ENCODE assay signal across 8 cellular contexts in genomic region chr7:108526768-108527017, GRCh38. TPM values are rescaled to one million over a fixed set of nuclear protein-coding genes. Genes with fewer than 3 reads are reported as not detected.
DNase-seq lines count a peak whose midpoint lies in the region; TF ChIP-seq lines count a peak whose summit lies in the region.

No MANE protein-coding gene starts in this region.

- H3K27me3 ChIP-seq in DOHH2 (ENCODE audit: control insufficient read depth, low read length) = no peaks in the 10 kb centered on the region
- H3K27me3 ChIP-seq in esophagus squamous epithelium = no peaks in the 10 kb centered on the region
- no peaks in the 10 kb centered on the region for H3K27me3 ChIP-seq in prostate gland (replicated peaks; ENCODE audit: insufficient read depth)

- H3K4me1 ChIP-seq in DOHH2 (ENCODE audit: control insufficient read depth, low read length) (peaks cover 37% of the 10 kb centered on the region), esophagus squamous epithelium (peaks cover 0 to 52% (median 17%) of the 10 kb centered on the region in 3 donors), prostate gland (replicated peaks) (no peaks in the 10 kb centered on the region)

- TF ChIP-seq POLR2A in esophagus squamous epithelium (IDR thresholded peaks at IDR 0.05) = no peak
- no peak for TF ChIP-seq POLR2A in prostate gland (IDR thresholded peaks at IDR 0.05)

- TF ChIP-seq CTCF in DOHH2 (IDR thresholded peaks at IDR 0.05; ENCODE audit: low read depth, low read length, poor library complexity, severe bottlenecking) (no peak), esophagus squamous epithelium (IDR thresholded peaks at IDR 0.05) (no peak), prostate gland (IDR thresholded peaks at IDR 0.05) (no peak)

- H3K27ac ChIP-seq in DOHH2 (ENCODE audit: low read depth, low read length) = peak overlapping the region; percentile 71
- peak overlapping the region; percentile 94 for H3K27ac ChIP-seq in SK-N-MC
- H3K27ac ChIP-seq in esophagus squamous epithelium = peak overlapping the region; percentile 95 to 99 (median 98)
- H3K27ac ChIP-seq in prostate gland = peak overlapping the region; percentile 94 to 97

- no peaks in the 10 kb centered on the region for H4K20me1 ChIP-seq in DOHH2 (ENCODE audit: control insufficient read depth, insufficient read depth, low read depth, low read length)

- peak overlapping the region; percentile 92 for H3K9ac ChIP-seq in SK-N-MC (ENCODE audit: insufficient read length)

- H3K4me2 ChIP-seq in DOHH2 (ENCODE audit: low read length) = peak overlapping the region; percentile 95

- H3K9me2 ChIP-seq in DOHH2 (replicated peaks; ENCODE audit: control insufficient read depth, low read length) = no peaks in the 10 kb centered on the region

- no peak for DNase-seq in SK-N-MC (ENCODE audit: low read depth, low spot score)
- DNase-seq in esophagus squamous epithelium (lab: John Stamatoyannopoulos, UW) = no peak
- no peak for DNase-seq in prostate gland (ENCODE audit: low spot score)
- no peak for DNase-seq in HuH-7 (ENCODE audit: low spot score)
- no peak for DNase-seq in RPMI8226
- DNase-seq in DMS 273 treated with DMSO at 0.1 percent for 48 hours (lab: John Stamatoyannopoulos, UW) = no peak
- DNase-seq in NCI-H510A treated with DMSO at 0.1 percent for 48 hours (lab: John Stamatoyannopoulos, UW) = no peak

- intact Hi-C loops in esophagus squamous epithelium (cut with DNase I) (no loop called here), prostate gland (cut with DNase I) (loop anchor here (2.0 kb wide), 1 partner anchor 42 kb away; the partner anchor contains the start of genes DNAJB9 and THAP5)

- WGBS in esophagus squamous epithelium, 2 donors = 13 to 16% methylated on average over 3 of the region's 3 CpGs
- WGBS in prostate gland = 6% methylated on average over 3 of the region's 3 CpGs

- peaks cover 39% of the 10 kb centered on the region for H3K79me2 ChIP-seq in DOHH2 (ENCODE audit: control insufficient read depth, low read length)

- no peaks in the 10 kb centered on the region for H3F3A ChIP-seq in DOHH2 (ENCODE audit: control insufficient read depth, insufficient read depth)

- H3K4me3 ChIP-seq in DOHH2 (ENCODE audit: low read length) (peak overlapping the region; percentile 87), SK-N-MC (peak overlapping the region; percentile 87), esophagus squamous epithelium (peak overlapping the region; percentile 65 to 90 (median 80)), prostate gland (peak overlapping the region; percentile 51 to 74)

- H3K36me3 ChIP-seq in DOHH2 (ENCODE audit: control insufficient read depth, low read length) = no peaks in the 10 kb centered on the region
- H3K36me3 ChIP-seq in SK-N-MC (ENCODE audit: insufficient read depth, low read length) = no peaks in the 10 kb centered on the region
- H3K36me3 ChIP-seq in esophagus squamous epithelium = no peaks in the 10 kb centered on the region
- no peaks in the 10 kb centered on the region for H3K36me3 ChIP-seq in prostate gland

- no peaks in the 10 kb centered on the region for H3K9me3 ChIP-seq in DOHH2 (ENCODE audit: control insufficient read depth, insufficient read depth, low read length)
- H3K9me3 ChIP-seq in SK-N-MC (ENCODE audit: low read depth, low read length) = no peaks in the 10 kb centered on the region
- H3K9me3 ChIP-seq in esophagus squamous epithelium = no peaks in the 10 kb centered on the region
- no peaks in the 10 kb centered on the region for H3K9me3 ChIP-seq in prostate gland

RNA-seq across cellular contexts. Expression of gene PNPLA8, which starts 0.8 kb away (rescaled TPM):
- total RNA-seq in esophagus squamous epithelium (10 to 100 TPM; 15.8 to 30.7 (median 25.7) TPM), prostate gland (10 to 100 TPM; 25.8 to 27.3 TPM)

RNA-seq across cellular contexts. Expression of gene THAP5, which starts 42.8 kb away (rescaled TPM):
- 10 to 100 TPM in 3 of 4 donors, 1 to 10 TPM in 1; 7.7 to 19.7 (median 15.9) TPM for total RNA-seq in esophagus squamous epithelium
- 10 to 100 TPM; 21.3 to 23.4 TPM for total RNA-seq in prostate gland

RNA-seq across cellular contexts. Expression of gene DNAJB9, which starts 43.0 kb away (rescaled TPM):
- 10 to 100 TPM; 16.7 to 23.3 (median 17.5) TPM for total RNA-seq in esophagus squamous epithelium
- 10 to 100 TPM; 27.2 to 64.0 TPM for total RNA-seq in prostate gland
